ENCODE assay signal across 25 cellular contexts in genomic region chr6:144277605-144278227, GRCh38.
"Had no signal": no experiment of that assay in that cellular context is flagged by ENCODE, and none has a peak within 500 bp of the region (broad histone marks: within the 10 kb centered on the region; RNA-seq: fewer than 3 reads in every experiment).

No MANE protein-coding gene starts in this region.

- H3K36me3 ChIP-seq: left lung, spleen, thyroid gland, transverse colon, upper lobe of left lung had no signal

- DNase-seq: head of caudate nucleus; hippocampal formation; kidney glomerular epithelial cell; left cardiac atrium; left lung; midbrain; mucosa of descending colon; naive thymus-derived CD4-positive, alpha-beta T cell; nucleus accumbens; psoas muscle; small intestine; spleen; stimulated activated CD4-positive, alpha-beta T cell treated with anti-CD3 and anti-CD28 coated beads, Interleukin-4, amount 100 ng/mL, for 24 hours; stimulated activated CD8-positive, alpha-beta memory T cell treated with anti-CD3 and anti-CD28 coated beads, Interleukin-4, amount 100 ng/mL, for 48 hours; stimulated activated naive CD4-positive, alpha-beta T cell treated with Interleukin-2 at 50 U/mL for 16 hours; stimulated activated naive CD8-positive, alpha-beta T cell treated with anti-CD3 and anti-CD28 coated beads, Interleukin-15, amount 100 ng/mL, for 72 hours; testis; thyroid gland; transverse colon; upper lobe of left lung had no signal

- H3K9me3 Mint-ChIP-seq: memory B cell; naive thymus-derived CD4-positive, alpha-beta T cell; natural killer cell treated with Interleukin-12 subunit alpha and Interleukin-12 subunit beta and Interleukin-15 and Interleukin-18, amount 100 ng/mL, for 72 hours; stimulated activated memory B cell treated with anti-CD40 and anti-IgM and Interleukin-4, amounts not matched to agents 10 μg/mL and 1 μg/mL and 100 μg/mL, for 72 hours; stimulated activated naive CD8-positive, alpha-beta T cell treated with anti-CD3 and anti-CD28 coated beads, Interleukin-15, amount 100 ng/mL, for 72 hours had no signal

- H3K9ac ChIP-seq: parathyroid adenoma had no signal

- H3K27ac Mint-ChIP-seq: memory B cell; natural killer cell treated with Interleukin-12 subunit alpha and Interleukin-12 subunit beta and Interleukin-15 and Interleukin-18, amount 100 ng/mL, for 72 hours; stimulated activated memory B cell treated with anti-CD40 and anti-IgM and Interleukin-4, amounts not matched to agents 10 μg/mL and 1 μg/mL and 100 μg/mL, for 72 hours; stimulated activated naive CD8-positive, alpha-beta T cell treated with anti-CD3 and anti-CD28 coated beads, Interleukin-15, amount 100 ng/mL, for 72 hours had no signal

- H3K27me3 Mint-ChIP-seq: natural killer cell treated with Interleukin-12 subunit alpha and Interleukin-12 subunit beta and Interleukin-15 and Interleukin-18, amount 100 ng/mL, for 72 hours had no signal

- H3K4me1 ChIP-seq: left lung, parathyroid adenoma, psoas muscle, spleen, testis, thyroid gland, transverse colon, upper lobe of left lung had no signal

- H3K27me3 ChIP-seq: left lung, spleen, testis, thyroid gland, transverse colon, upper lobe of left lung had no signal

- H3K9me3 ChIP-seq: left lung, mucosa of descending colon, psoas muscle, spleen, testis, thyroid gland, transverse colon, upper lobe of left lung had no signal

- ATAC-seq: left cardiac atrium; left lung; naive thymus-derived CD4-positive, alpha-beta T cell; natural killer cell treated with Interleukin-12 subunit alpha and Interleukin-12 subunit beta and Interleukin-15 and Interleukin-18, amount 100 ng/mL, for 72 hours; sciatic nerve; stimulated activated memory B cell treated with anti-CD40 and anti-IgM and Interleukin-4, amounts not matched to agents 10 μg/mL and 1 μg/mL and 100 μg/mL, for 72 hours; stimulated activated naive CD8-positive, alpha-beta T cell treated with anti-CD3 and anti-CD28 coated beads, Interleukin-15, amount 100 ng/mL, for 72 hours had no signal

- H3K4me3 ChIP-seq: left lung, mucosa of descending colon, psoas muscle, spleen, testis, thyroid gland, transverse colon, upper lobe of left lung had no signal

- H3K27ac ChIP-seq: left lung, parathyroid adenoma, psoas muscle, spleen, testis, thyroid gland, transverse colon, upper lobe of left lung had no signal

- H3K4me1 Mint-ChIP-seq: stimulated activated memory B cell treated with anti-CD40 and anti-IgM and Interleukin-4, amounts not matched to agents 10 μg/mL and 1 μg/mL and 100 μg/mL, for 72 hours; stimulated activated naive CD8-positive, alpha-beta T cell treated with anti-CD3 and anti-CD28 coated beads, Interleukin-15, amount 100 ng/mL, for 72 hours had no signal

- H3K4me3 Mint-ChIP-seq: memory B cell; naive thymus-derived CD4-positive, alpha-beta T cell; natural killer cell treated with Interleukin-12 subunit alpha and Interleukin-12 subunit beta and Interleukin-15 and Interleukin-18, amount 100 ng/mL, for 72 hours; stimulated activated memory B cell treated with anti-CD40 and anti-IgM and Interleukin-4, amounts not matched to agents 10 μg/mL and 1 μg/mL and 100 μg/mL, for 72 hours; stimulated activated naive CD8-positive, alpha-beta T cell treated with anti-CD3 and anti-CD28 coated beads, Interleukin-15, amount 100 ng/mL, for 72 hours had no signal

- H3K36me3 Mint-ChIP-seq: natural killer cell treated with Interleukin-12 subunit alpha and Interleukin-12 subunit beta and Interleukin-15 and Interleukin-18, amount 100 ng/mL, for 72 hours; stimulated activated memory B cell treated with anti-CD40 and anti-IgM and Interleukin-4, amounts not matched to agents 10 μg/mL and 1 μg/mL and 100 μg/mL, for 72 hours had no signal
